9 cellular contexts compared by ENCODE assay signal in genomic region chr12:104456417-104456949, GRCh38. TPM values are rescaled to one million over a fixed set of nuclear protein-coding genes. Genes with fewer than 3 reads are reported as not detected.
DNase-seq lines count a peak whose midpoint lies in the region; ATAC-seq and TF ChIP-seq lines count a peak whose summit lies in the region.
"Had no signal": no experiment of that assay in that cellular context is flagged by ENCODE, and none has a peak within 500 bp of the region (broad histone marks: within the 10 kb centered on the region; RNA-seq: fewer than 3 reads in every experiment).

CHST11 (plus strand) TSS chr12:104456948.

- POLR2A ChIA-PET in activated B cell treated with CpG ODN at 0.5 μM for 24 hours (lab: Charles Lee) = interaction anchor here (0.9 to 6.4 kb wide), 14 partner anchors 16 to 308 kb away, joined by 3 to 75 read pairs (median 10); no protein-coding TSS in a partner anchor

- H3K36me3 Mint-ChIP-seq in activated B cell treated with CpG ODN at 0.5 μM for 24 hours (ENCODE audit: low read depth) (peaks cover 15% of the 10 kb centered on the region), immature natural killer cell (no peaks in the 10 kb centered on the region)

- no peaks in the 10 kb centered on the region for H3K36me3 ChIP-seq in smooth muscle cell (ENCODE audit: low read depth)

- H3K9ac ChIP-seq in smooth muscle cell (ENCODE audit: low read depth) = peak within 1 kb of the TSS; percentile 84

- H3F3A ChIP-seq in smooth muscle cell (ENCODE audit: low read depth) = no peaks in the 10 kb centered on the region

- CTCF ChIA-PET in activated B cell treated with CpG ODN at 0.5 μM for 24 hours (lab: Charles Lee) = interaction anchor here (0.6 to 6.6 kb wide), 13 partner anchors 15 to 522 kb away, joined by 3 to 30 read pairs (median 3); no protein-coding TSS in a partner anchor

- peak within 1 kb of the TSS; percentile 99 for H3K4me3 Mint-ChIP-seq in activated B cell treated with CpG ODN at 0.5 μM for 24 hours
- H3K4me3 Mint-ChIP-seq in immature natural killer cell = peak within 1 kb of the TSS; percentile 94 to 99 (median 99)

- ATAC-seq in HG03064 (IDR thresholded peaks at IDR 0.05; ENCODE audit: low read depth, unreplicated experiment) (peak; percentile 61), activated B cell treated with CpG ODN at 0.5 μM for 24 hours (ENCODE audit: low read depth) (peak; percentile 70)

- peak within 1 kb of the TSS; percentile 99 for H3K4me2 ChIP-seq in smooth muscle cell

- no peaks in the 10 kb centered on the region for H3K9me3 ChIP-seq in smooth muscle cell (replicated peaks; ENCODE audit: low read depth)

- H3K9me3 Mint-ChIP-seq in activated B cell treated with CpG ODN at 0.5 μM for 24 hours (no peaks in the 10 kb centered on the region), immature natural killer cell (no peaks in the 10 kb centered on the region)

- peaks cover 49% of the 10 kb centered on the region for H3K4me1 Mint-ChIP-seq in activated B cell treated with CpG ODN at 0.5 μM for 24 hours
- H3K4me1 Mint-ChIP-seq in immature natural killer cell = peaks cover 37 to 44% of the 10 kb centered on the region in 2 donors

- no peak for TF ChIP-seq CTCF in activated B cell treated with CpG ODN at 0.5 μM for 24 hours (IDR thresholded peaks at IDR 0.05)
- peak; percentile 51 for TF ChIP-seq CTCF in cardiac fibroblast (IDR thresholded peaks at IDR 0.05; ENCODE audit: low read depth, low read length)
- peak; percentile 4 for TF ChIP-seq CTCF in smooth muscle cell (IDR thresholded peaks at IDR 0.05; ENCODE audit: borderline replicate concordance, insufficient read depth, poor library complexity, severe bottlenecking)

- peak; percentile 66 for DNase-seq in NK-92 treated with Interleukin-12 subunit alpha and Interleukin-12 subunit beta, amount 100 ng/mL, for 24 hours (lab: John Stamatoyannopoulos, UW)
- DNase-seq in NK-92 (lab: John Stamatoyannopoulos, UW; ENCODE audit: unreplicated experiment) (no peak), NCI-H2196 treated with DMSO at 0.1 percent for 48 hours (lab: John Stamatoyannopoulos, UW; ENCODE audit: unreplicated experiment) (peak; percentile 43), activated B cell treated with CpG ODN at 0.5 μM for 24 hours (peak; percentile 71), cardiac fibroblast (ENCODE audit: low read depth in 2 of 2) (peak; percentile 88 to 95), immature natural killer cell (peak; percentile 77 to 81 (median 80)), smooth muscle cell (lab: John Stamatoyannopoulos, UW; ENCODE audit: unreplicated experiment) (peak; percentile 63)

- peak within 1 kb of the TSS; percentile 82 to 93 for H3K4me3 ChIP-seq in cardiac fibroblast (replicated peaks in 1 of 2; ENCODE audit: low read depth in 2 of 2, low read length in 2 of 2)
- peak within 1 kb of the TSS; percentile 81 for H3K4me3 ChIP-seq in smooth muscle cell

- peak within 1 kb of the TSS; percentile 84 for H3K27ac ChIP-seq in smooth muscle cell (ENCODE audit: low read depth)
- H3K27ac ChIP-seq: C4-2B had no signal

- under 1% methylated on average over 43 of the region's 47 CpGs for WGBS in smooth muscle cell (ENCODE audit: low lambda C conversion rate)

- H4K20me1 ChIP-seq in smooth muscle cell (ENCODE audit: low read depth) = peaks cover 11% of the 10 kb centered on the region

- H3K27ac Mint-ChIP-seq in activated B cell treated with CpG ODN at 0.5 μM for 24 hours (peak within 1 kb of the TSS; percentile 93), immature natural killer cell (peak within 1 kb of the TSS; percentile 91 to 99 (median 94))

- H3K27me3 ChIP-seq in smooth muscle cell (ENCODE audit: low read depth) = no peaks in the 10 kb centered on the region

- peak within 1 kb of the TSS; percentile 85 for H2AFZ ChIP-seq in smooth muscle cell (ENCODE audit: low read depth)

- peaks cover 16% of the 10 kb centered on the region for H3K79me2 ChIP-seq in smooth muscle cell (ENCODE audit: low read depth)

- peaks cover 18% of the 10 kb centered on the region for H3K4me1 ChIP-seq in smooth muscle cell (ENCODE audit: low read depth)

- H3K27me3 Mint-ChIP-seq in activated B cell treated with CpG ODN at 0.5 μM for 24 hours (no peaks in the 10 kb centered on the region), immature natural killer cell (ENCODE audit: low read depth in 3 of 3) (peaks cover 2 to 17% (median 6%) of the 10 kb centered on the region in 3 donors)

- intact Hi-C loops in activated B cell treated with CpG ODN at 0.5 μM for 24 hours (cut with micrococcal nuclease) = loop anchor here (1.0 to 5.0 kb wide), 9 partner anchors 51 to 597 kb away; partner anchors contain the start of gene SLC41A2

RNA-seq across cellular contexts. Expression of gene CHST11, which starts in this region (rescaled TPM):
- total RNA-seq in activated B cell treated with CpG ODN at 0.5 μM for 24 hours (40.1 and 40.6 TPM in 2 replicates), smooth muscle cell (7.7 and 10.2 TPM in 2 replicates)
- polyA plus RNA-seq in immature natural killer cell (10 to 100 TPM; 42.5 to 90.1 (median 78.4) TPM), smooth muscle cell (6.9 and 15.9 TPM in 2 replicates)
